In the genomic region with DNA sequence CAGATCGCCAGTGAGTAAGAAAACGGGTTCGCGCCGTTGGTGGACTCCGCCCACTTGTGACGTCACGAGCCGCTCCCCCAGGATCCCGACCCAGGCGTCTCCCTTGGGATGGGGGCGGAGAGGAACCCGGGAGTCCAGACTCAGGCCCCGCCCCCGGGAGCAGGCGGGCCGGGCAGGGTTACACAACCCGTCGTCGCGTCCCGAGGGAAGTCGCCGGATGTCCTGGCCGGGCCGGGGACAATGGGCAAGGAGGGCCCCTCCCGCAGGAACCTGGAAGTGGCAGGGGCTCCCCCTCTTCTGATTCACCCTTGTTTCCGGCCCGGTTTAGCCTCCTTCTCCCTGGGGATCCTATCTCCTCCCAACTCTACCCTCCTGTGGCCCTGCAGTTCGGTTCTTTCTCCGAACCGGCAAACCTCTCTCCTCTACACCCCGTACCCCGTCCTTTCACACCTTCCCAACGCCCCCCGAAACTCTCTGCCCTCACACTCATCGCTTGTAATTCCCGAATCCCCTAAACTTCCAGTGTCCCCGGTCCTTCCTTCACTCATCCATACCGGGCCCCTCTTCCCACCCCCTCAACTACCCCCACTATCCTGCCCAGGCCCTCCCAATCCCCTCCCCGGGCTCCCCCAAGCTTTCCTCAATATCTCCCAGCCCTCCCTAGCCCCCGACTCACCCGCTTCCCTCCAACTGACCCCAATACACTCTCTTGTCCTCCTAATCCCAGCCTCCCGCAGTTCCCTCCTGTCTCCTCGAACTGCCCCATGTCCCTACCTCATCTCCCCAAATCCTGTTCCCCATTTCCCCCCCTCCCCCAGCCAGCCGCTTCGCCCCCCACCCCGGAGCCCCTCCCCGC, we compare ENCODE assay signal across 8 cellular contexts. TPM values are rescaled to one million over a fixed set of nuclear protein-coding genes. Genes with fewer than 3 reads are reported as not detected.
DNase-seq lines count a peak whose midpoint lies in the region; ATAC-seq, FAIRE-seq and TF ChIP-seq lines count a peak whose summit lies in the region.

No MANE protein-coding gene starts in this region.

- DNase-seq in NCI-H524 (lab: John Stamatoyannopoulos, UW): peak; percentile 51 to 59
- no peak for DNase-seq in NCI-H524 treated with DMSO at 0.1 percent for 48 hours (lab: John Stamatoyannopoulos, UW)
- peak; percentile 86 for DNase-seq in MV-4-11 (lab: John Stamatoyannopoulos, UW)
- peak; percentile 100 for DNase-seq in coronary artery (ENCODE audit: low spot score)
- peak; percentile 99 for DNase-seq in kidney
- DNase-seq in spleen: peak; percentile 94

- no peaks in the 10 kb centered on the region for H3K27me3 ChIP-seq in spleen (replicated peaks in 1 of 7)

- FAIRE-seq in kidney (lab: Jason Lieb, UNC): no peak

- TF ChIP-seq POLR2A in spleen (IDR thresholded peaks at IDR 0.05): peak in 1 of 3 donors; percentile 10

- 1 to 2% (median 1%) methylated on average over 36 to 49 of the region's 49 CpGs for WGBS in spleen, 5 donors

- no peak for ATAC-seq in HG03025 (IDR thresholded peaks at IDR 0.05; ENCODE audit: low FRiP score, unreplicated experiment)

- H3K27ac ChIP-seq in VCaP: peak overlapping the region; percentile 71
- H3K27ac ChIP-seq in coronary artery: peak overlapping the region; percentile 93 to 97
- peak overlapping the region; percentile 80 to 96 for H3K27ac ChIP-seq in kidney (ENCODE audit: low read depth in 2 of 2, low read length in 2 of 2)
- H3K27ac ChIP-seq in spleen: peak overlapping the region; percentile 60 to 89 (median 77)

- peak overlapping the region; percentile 66 for H3K4me3 ChIP-seq in coronary artery
- peak overlapping the region; percentile 63 to 66 for H3K4me3 ChIP-seq in kidney (ENCODE audit: low read length in 2 of 2)
- H3K4me3 ChIP-seq in spleen: peak overlapping the region; percentile 20 to 61 (median 42)

- no peak for TF ChIP-seq CTCF in VCaP (conservative IDR thresholded peaks at IDR 0.05)
- no peak for TF ChIP-seq CTCF in coronary artery (IDR thresholded peaks at IDR 0.05)
- no peak for TF ChIP-seq CTCF in kidney (IDR thresholded peaks at IDR 0.05; ENCODE audit: borderline replicate concordance, extremely low read depth, insufficient read depth)
- no peak for TF ChIP-seq CTCF in spleen (IDR thresholded peaks at IDR 0.05 in 8 of 11, conservative IDR thresholded peaks at IDR 0.05 in 3 of 11)

- H3K9me3 ChIP-seq in kidney (ENCODE audit: control insufficient read depth in 1 of 2, low read length in 2 of 2): no peaks in the 10 kb centered on the region
- no peaks in the 10 kb centered on the region for H3K9me3 ChIP-seq in spleen

- H3K36me3 ChIP-seq in kidney (ENCODE audit: control insufficient read depth in 1 of 2, insufficient read depth in 2 of 2, low read length in 2 of 2) (no peaks in the 10 kb centered on the region), spleen (no peaks in the 10 kb centered on the region)

- intact Hi-C loops in kidney (cut with DNase I): no loop called here
- intact Hi-C loops in spleen (cut with DNase I; ENCODE audit: low total_unique reads): no loop called here

- H3K4me1 ChIP-seq in kidney (ENCODE audit: control insufficient read depth in 1 of 2, insufficient read depth in 1 of 2, low read depth in 1 of 2, low read length in 2 of 2) (peaks cover 5 to 10% of the 10 kb centered on the region in 2 donors), spleen (peaks cover 20 to 78% (median 53%) of the 10 kb centered on the region in 6 donors)

- H3K9ac ChIP-seq in kidney (ENCODE audit: low read length in 2 of 2): peak overlapping the region; percentile 43 to 53

RNA-seq across cellular contexts. Expression of gene ERCC1, which starts 20.0 kb away (rescaled TPM):
- total RNA-seq in kidney: 60.8 TPM
- polyA plus RNA-seq in kidney (ENCODE audit: insufficient read depth, low read depth, low replicate concordance): 107 TPM
- total RNA-seq in spleen: 10 to 100 TPM; 47.3 to 69.4 (median 59.7) TPM
- 10 to 100 TPM; 45.3 to 54.6 (median 50.0) TPM for polyA plus RNA-seq in spleen

RNA-seq across cellular contexts. Expression of gene FOSB, which starts 24.1 kb away (rescaled TPM):
- total RNA-seq in kidney: 0.98 TPM
- polyA plus RNA-seq in kidney (ENCODE audit: insufficient read depth, low read depth, low replicate concordance): 0.73 TPM
- 10 to 100 TPM in 2 of 7 donors, 1 to 10 TPM in 4, under 1 TPM in 1; 0.92 to 41.7 (median 1.6) TPM for total RNA-seq in spleen
- 1 to 10 TPM in 2 of 3 donors, under 1 TPM in 1; 0.42 to 2.2 (median 1.3) TPM for polyA plus RNA-seq in spleen

RNA-seq across cellular contexts. Expression of gene POLR1G, which starts 37.2 kb away (rescaled TPM):
- total RNA-seq in kidney: 3.9 TPM
- 2.4 TPM for polyA plus RNA-seq in kidney (ENCODE audit: insufficient read depth, low read depth, low replicate concordance)
- 1 to 10 TPM; 2.6 to 4.3 (median 3.1) TPM for total RNA-seq in spleen
- 1 to 10 TPM; 2.1 to 4.3 (median 2.5) TPM for polyA plus RNA-seq in spleen

RNA-seq across cellular contexts. Expression of gene PPP1R13L, which starts 38.8 kb away (rescaled TPM):
- total RNA-seq in kidney (32.4 TPM), spleen (10 to 100 TPM in 5 of 7 donors, 1 to 10 TPM in 2; 3.9 to 18.1 (median 12.5) TPM)
- polyA plus RNA-seq in kidney (ENCODE audit: insufficient read depth, low read depth, low replicate concordance) (21.4 TPM), spleen (10 to 100 TPM in 1 of 3 donors, 1 to 10 TPM in 2; 7.5 to 13.2 (median 8.8) TPM)

RNA-seq across cellular contexts. Expression of gene RTN2, which starts 53.2 kb away (rescaled TPM):
- total RNA-seq in kidney (7.3 TPM), spleen (10 to 100 TPM in 6 of 7 donors, 1 to 10 TPM in 1; 9.2 to 22.6 (median 15.1) TPM)
- polyA plus RNA-seq in kidney (ENCODE audit: insufficient read depth, low read depth, low replicate concordance) (8.2 TPM), spleen (1 to 10 TPM; 4.9 to 7.9 (median 7.6) TPM)
